9 cellular contexts compared by ENCODE assay signal in genomic region chr17:6070895-6071511, GRCh38. TPM values are rescaled to one million over a fixed set of nuclear protein-coding genes. Genes with fewer than 3 reads are reported as not detected.
DNase-seq lines count a peak whose midpoint lies in the region; ATAC-seq and TF ChIP-seq lines count a peak whose summit lies in the region.
"Had no signal": no experiment of that assay in that cellular context is flagged by ENCODE, and none has a peak within 500 bp of the region (broad histone marks: within the 10 kb centered on the region; RNA-seq: fewer than 3 reads in every experiment).

No MANE protein-coding gene starts in this region.

- H3K4me1 ChIP-seq in ACC112 (ENCODE audit: control insufficient read depth, insufficient read depth, low read length, unreplicated experiment) (no peaks in the 10 kb centered on the region), KMS-11 (ENCODE audit: low read depth, poor library complexity, severe bottlenecking) (no peaks in the 10 kb centered on the region)

- no peak overlapping the region for H3K27ac ChIP-seq in ACC112 (ENCODE audit: low read depth, low read length)
- H3K27ac ChIP-seq in KMS-11, result no peak overlapping the region

- H3K36me3 ChIP-seq in ACC112 (ENCODE audit: insufficient read depth, low read length), result no peaks in the 10 kb centered on the region
- H3K36me3 ChIP-seq in KMS-11 (ENCODE audit: insufficient read depth), result no peaks in the 10 kb centered on the region

- no peaks in the 10 kb centered on the region for H4K20me1 ChIP-seq in KMS-11 (ENCODE audit: insufficient read depth)

- H3K4me2 ChIP-seq in KMS-11, result peak overlapping the region; percentile 17; the same call in 1 of the 2 replicates

- H3K9ac ChIP-seq in KMS-11, result no peak overlapping the region

- H2AFZ ChIP-seq in ACC112 (ENCODE audit: low read length, unreplicated experiment), result no peak overlapping the region
- H2AFZ ChIP-seq in KMS-11 (ENCODE audit: low read depth), result no peak overlapping the region; the same call in 1 of the 2 replicates

- H3K27me3 ChIP-seq in ACC112 (ENCODE audit: insufficient read depth, low read length) (peaks cover 77% of the 10 kb centered on the region), KMS-11 (ENCODE audit: insufficient read depth, low read depth) (no peaks in the 10 kb centered on the region)

- no peak for ATAC-seq in naive B cell (ENCODE audit: low read depth in 2 of 2)

- no peaks in the 10 kb centered on the region for H3K79me2 ChIP-seq in ACC112 (ENCODE audit: control insufficient read depth, insufficient read depth, low read length, unreplicated experiment)
- H3K79me2 ChIP-seq in KMS-11 (ENCODE audit: insufficient read depth, low read depth), result no peaks in the 10 kb centered on the region

- peaks cover 0 to 13% of the 10 kb centered on the region in 2 donors for H3K36me3 Mint-ChIP-seq in naive B cell

- H3K4me1 Mint-ChIP-seq in naive B cell, result peaks cover 13 to 20% (median 14%) of the 10 kb centered on the region in 3 donors

- 0 out of 2 replicates have a peak overlapping the region, but pooled peaks have one; percentile 16 for H3K4me3 ChIP-seq in ACC112 (ENCODE audit: low read depth, low read length)
- no peak overlapping the region for H3K4me3 ChIP-seq in KMS-11 (IDR thresholded peaks at IDR 0.05; ENCODE audit: insufficient read depth, low read depth, low read length)
- peak overlapping the region; percentile 77 for H3K4me3 ChIP-seq in epithelial cell of proximal tubule (ENCODE audit: low read depth, low read length)

- TF ChIP-seq CTCF in KMS-11 (conservative IDR thresholded peaks at IDR 0.05; ENCODE audit: low read depth, low read length) (no peak), epithelial cell of proximal tubule (conservative IDR thresholded peaks at IDR 0.05; ENCODE audit: low read depth, low read length) (peak; percentile 11)

- H3K27ac Mint-ChIP-seq in naive B cell, result peak overlapping the region in 1 of 6 donors; percentile 28
- H3K27ac Mint-ChIP-seq: T-helper 1 cell treated with Interleukin-12 subunit alpha and Interleukin-12 subunit beta and Interleukin-4 antibody, amounts not matched to agents 30 μg/mL and 1 μg/mL, for 36 hours had no signal

- peaks cover 0 to 2% (median 0%) of the 10 kb centered on the region in 7 donors for H3K9me3 Mint-ChIP-seq in naive B cell
- H3K9me3 Mint-ChIP-seq: T-helper 1 cell treated with Interleukin-12 subunit alpha and Interleukin-12 subunit beta and Interleukin-4 antibody, amounts not matched to agents 30 μg/mL and 1 μg/mL, for 36 hours had no signal

- H3K4me3 Mint-ChIP-seq in naive B cell, result peak overlapping the region in 7 of 8 donors; percentile 24 to 80 (median 51)
- H3K4me3 Mint-ChIP-seq: T-helper 1 cell treated with Interleukin-12 subunit alpha and Interleukin-12 subunit beta and Interleukin-4 antibody, amounts not matched to agents 30 μg/mL and 1 μg/mL, for 36 hours had no signal

- peaks cover 55 to 80% (median 79%) of the 10 kb centered on the region in 3 donors for H3K27me3 Mint-ChIP-seq in naive B cell

- no peak for DNase-seq in epithelial cell of proximal tubule (ENCODE audit: low read depth)
- DNase-seq in naive B cell, result no peak
- no peak for DNase-seq in activated CD8-positive, alpha-beta memory T cell treated with anti-CD3 and anti-CD28 coated beads, Interleukin-2, amount 50 U/mL, for 48 hours
- DNase-seq in KG1 (lab: John Stamatoyannopoulos, UW), result no peak
- no peak for DNase-seq in 8988T
- DNase-seq in mesenteric fat pad (ENCODE audit: low spot score), result no peak

RNA-seq across cellular contexts. Expression of gene WSCD1, which starts 0.8 kb away (rescaled TPM):
- total RNA-seq in epithelial cell of proximal tubule (37.4 and 55.6 TPM in 2 replicates), mesenteric fat pad (3.9 TPM)
- not detected for polyA plus RNA-seq in naive B cell (ENCODE audit: low read depth in 6 of 6)
